9 cellular contexts compared by ENCODE assay signal in the genomic region with DNA sequence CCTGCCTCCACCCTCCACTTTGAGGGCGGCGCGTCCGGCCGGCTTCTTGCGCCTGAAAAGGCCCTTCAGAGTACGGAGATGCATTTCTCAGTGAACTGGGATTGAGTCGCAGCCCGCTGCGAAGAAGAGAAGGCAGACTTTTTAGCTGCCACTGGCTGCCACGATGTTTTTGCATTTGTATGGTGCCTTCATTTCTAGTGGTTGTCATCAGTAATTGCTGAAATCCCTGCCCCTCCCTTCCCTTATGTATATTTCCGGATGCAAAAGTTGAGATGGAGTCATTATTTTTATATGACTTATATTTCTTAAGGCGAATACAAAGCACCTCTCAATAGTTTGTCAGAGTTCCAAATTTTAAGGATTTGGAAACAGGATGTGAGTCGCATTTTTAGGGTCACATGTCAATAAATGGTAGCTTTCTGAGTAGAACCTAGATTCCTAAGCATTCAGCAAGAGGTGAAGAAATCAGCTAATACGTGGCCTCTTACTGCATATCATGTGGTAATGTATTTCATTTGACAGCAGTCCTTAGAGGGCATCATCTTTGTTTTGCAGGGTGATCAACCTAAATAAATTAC. TPM values are rescaled to one million over a fixed set of nuclear protein-coding genes. Genes with fewer than 3 reads are reported as not detected.
DNase-seq lines count a peak whose midpoint lies in the region; ATAC-seq and TF ChIP-seq lines count a peak whose summit lies in the region.
"Had no signal": no experiment of that assay in that cellular context is flagged by ENCODE, and none has a peak within 500 bp of the region (broad histone marks: within the 10 kb centered on the region; RNA-seq: fewer than 3 reads in every experiment).

No MANE protein-coding gene starts in this region.

- DNase-seq in iris pigment epithelial cell (ENCODE audit: low read depth) (peak; percentile 63), testis (no peak), NCI-H146 treated with DMSO at 0.1 percent for 48 hours (lab: John Stamatoyannopoulos, UW; ENCODE audit: unreplicated experiment) (no peak)

- peak overlapping the region; percentile 70 to 77 for H3K4me3 ChIP-seq in testis

- ATAC-seq in HG03521 (IDR thresholded peaks at IDR 0.05; ENCODE audit: unreplicated experiment) (peak; percentile 3), GM18909 (IDR thresholded peaks at IDR 0.05; ENCODE audit: poor library complexity, unreplicated experiment) (no peak), GM18861 (IDR thresholded peaks at IDR 0.05; ENCODE audit: unreplicated experiment) (no peak)

- intact Hi-C loops in testis (cut with DNase I; ENCODE audit: low total_unique reads): no loop called here

- H3K4me1 ChIP-seq in testis: peaks cover 10% of the 10 kb centered on the region

- peak overlapping the region; percentile 66 for H3K27ac Mint-ChIP-seq in activated naive CD8-positive, alpha-beta T cell

- H3K9me3 ChIP-seq in testis: no peaks in the 10 kb centered on the region

- H3K36me3 Mint-ChIP-seq in activated naive CD8-positive, alpha-beta T cell: no peaks in the 10 kb centered on the region

- peak overlapping the region; percentile 86 for H3K4me3 Mint-ChIP-seq in activated naive CD8-positive, alpha-beta T cell

- H3K27me3 Mint-ChIP-seq in activated naive CD8-positive, alpha-beta T cell: no peaks in the 10 kb centered on the region

- no peaks in the 10 kb centered on the region for H3K9me3 Mint-ChIP-seq in activated naive CD8-positive, alpha-beta T cell (ENCODE audit: low read depth)

- no peaks in the 10 kb centered on the region for H3K27me3 ChIP-seq in testis

- H3K4me1 Mint-ChIP-seq in activated naive CD8-positive, alpha-beta T cell (ENCODE audit: low read depth): peaks cover 33% of the 10 kb centered on the region

- H3K27ac ChIP-seq in C4-2B (peak overlapping the region; percentile 75), testis (peak overlapping the region; percentile 72 to 84)

- H3K36me3 ChIP-seq in testis (ENCODE audit: low read depth, missing control alignments): no peaks in the 10 kb centered on the region

- no peak for TF ChIP-seq CTCF in C4-2B (conservative IDR thresholded peaks at IDR 0.05)
- TF ChIP-seq CTCF in testis (IDR thresholded peaks at IDR 0.05): no peak

- WGBS in testis, 2 donors: 1 to 11% methylated on average over 4 to 11 of the region's 15 CpGs

- no peak for TF ChIP-seq POLR2A in testis (IDR thresholded peaks at IDR 0.05)

RNA-seq across cellular contexts. Expression of a gene that starts 0.7 kb away (rescaled TPM):
- total RNA-seq in testis: 10 to 100 TPM; 72.4 to 76.4 TPM
- 79.2 TPM for polyA plus RNA-seq in testis (ENCODE audit: insufficient read depth, low read depth, low replicate concordance)

RNA-seq across cellular contexts. Expression of a gene that starts 41.8 kb away (rescaled TPM):
- 10 to 100 TPM in 1 of 2 donors, 1 to 10 TPM in 1; 8.5 to 11.4 TPM for total RNA-seq in testis
- 17.3 TPM for polyA plus RNA-seq in testis (ENCODE audit: insufficient read depth, low read depth, low replicate concordance)
- total RNA-seq: HT1080 had no signal
